Comparison of ENCODE assay signal across 1 cellular context in the genomic region with DNA sequence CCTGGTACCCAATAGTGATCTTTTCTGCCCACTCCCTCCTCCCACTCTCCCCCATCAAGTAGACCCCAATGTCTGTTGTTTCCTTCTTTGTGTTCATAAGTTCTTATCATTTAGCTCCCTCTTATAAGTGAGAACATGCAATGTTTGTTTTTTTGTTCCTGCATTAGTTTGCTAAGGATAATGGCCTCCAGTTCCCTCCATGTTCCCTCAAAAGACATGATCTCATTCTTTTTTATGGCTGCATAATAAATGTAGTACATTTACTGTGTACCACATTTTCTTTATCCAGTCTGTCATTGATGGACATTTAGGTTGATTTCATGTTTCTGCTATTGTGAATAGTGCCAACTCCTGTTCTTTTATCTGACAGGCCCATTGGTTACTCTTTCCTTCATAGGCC.
TF ChIP-seq lines count a peak whose summit lies in the region.

No MANE protein-coding gene starts in this region.

TF ChIP-seq in HEK293, 187 proteins besides CTCF, POLR2A, EP300 and RAD21 (continued from another document):
- TF ChIP-seq, protein P1, sequence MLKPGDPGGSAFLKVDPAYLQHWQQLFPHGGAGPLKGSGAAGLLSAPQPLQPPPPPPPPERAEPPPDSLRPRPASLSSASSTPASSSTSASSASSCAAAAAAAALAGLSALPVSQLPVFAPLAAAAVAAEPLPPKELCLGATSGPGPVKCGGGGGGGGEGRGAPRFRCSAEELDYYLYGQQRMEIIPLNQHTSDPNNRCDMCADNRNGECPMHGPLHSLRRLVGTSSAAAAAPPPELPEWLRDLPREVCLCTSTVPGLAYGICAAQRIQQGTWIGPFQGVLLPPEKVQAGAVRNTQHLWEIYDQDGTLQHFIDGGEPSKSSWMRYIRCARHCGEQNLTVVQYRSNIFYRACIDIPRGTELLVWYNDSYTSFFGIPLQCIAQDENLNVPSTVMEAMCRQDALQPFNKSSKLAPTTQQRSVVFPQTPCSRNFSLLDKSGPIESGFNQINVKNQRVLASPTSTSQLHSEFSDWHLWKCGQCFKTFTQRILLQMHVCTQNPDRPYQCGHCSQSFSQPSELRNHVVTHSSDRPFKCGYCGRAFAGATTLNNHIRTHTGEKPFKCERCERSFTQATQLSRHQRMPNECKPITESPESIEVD (tag by site-specific recombination; IDR thresholded peaks at IDR 0.05) = peak; percentile 70
- peak; percentile 31; the same call in 1 of the 2 replicates for TF ChIP-seq ZEB2 (tag by site-specific recombination; IDR thresholded peaks at IDR 0.05)
- peak; percentile 50; the same call in 1 of the 2 replicates for TF ChIP-seq YY2 (tag by site-specific recombination; IDR thresholded peaks at IDR 0.05)
- peak; percentile 33; the same call in 1 of the 2 replicates for TF ChIP-seq FEZF1 (tag by site-specific recombination; IDR thresholded peaks at IDR 0.05)
- TF ChIP-seq, protein P2, sequence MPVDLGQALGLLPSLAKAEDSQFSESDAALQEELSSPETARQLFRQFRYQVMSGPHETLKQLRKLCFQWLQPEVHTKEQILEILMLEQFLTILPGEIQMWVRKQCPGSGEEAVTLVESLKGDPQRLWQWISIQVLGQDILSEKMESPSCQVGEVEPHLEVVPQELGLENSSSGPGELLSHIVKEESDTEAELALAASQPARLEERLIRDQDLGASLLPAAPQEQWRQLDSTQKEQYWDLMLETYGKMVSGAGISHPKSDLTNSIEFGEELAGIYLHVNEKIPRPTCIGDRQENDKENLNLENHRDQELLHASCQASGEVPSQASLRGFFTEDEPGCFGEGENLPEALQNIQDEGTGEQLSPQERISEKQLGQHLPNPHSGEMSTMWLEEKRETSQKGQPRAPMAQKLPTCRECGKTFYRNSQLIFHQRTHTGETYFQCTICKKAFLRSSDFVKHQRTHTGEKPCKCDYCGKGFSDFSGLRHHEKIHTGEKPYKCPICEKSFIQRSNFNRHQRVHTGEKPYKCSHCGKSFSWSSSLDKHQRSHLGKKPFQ (tag by site-specific recombination; IDR thresholded peaks at IDR 0.05) = peak; percentile 72
- TF ChIP-seq, protein P3, sequence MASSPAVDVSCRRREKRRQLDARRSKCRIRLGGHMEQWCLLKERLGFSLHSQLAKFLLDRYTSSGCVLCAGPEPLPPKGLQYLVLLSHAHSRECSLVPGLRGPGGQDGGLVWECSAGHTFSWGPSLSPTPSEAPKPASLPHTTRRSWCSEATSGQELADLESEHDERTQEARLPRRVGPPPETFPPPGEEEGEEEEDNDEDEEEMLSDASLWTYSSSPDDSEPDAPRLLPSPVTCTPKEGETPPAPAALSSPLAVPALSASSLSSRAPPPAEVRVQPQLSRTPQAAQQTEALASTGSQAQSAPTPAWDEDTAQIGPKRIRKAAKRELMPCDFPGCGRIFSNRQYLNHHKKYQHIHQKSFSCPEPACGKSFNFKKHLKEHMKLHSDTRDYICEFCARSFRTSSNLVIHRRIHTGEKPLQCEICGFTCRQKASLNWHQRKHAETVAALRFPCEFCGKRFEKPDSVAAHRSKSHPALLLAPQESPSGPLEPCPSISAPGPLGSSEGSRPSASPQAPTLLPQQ (tag by site-specific recombination; IDR thresholded peaks at IDR 0.05) = 0 out of 2 replicates have a peak, but pooled peaks have one; percentile 25
